19 cellular contexts compared by ENCODE assay signal in the genomic region with DNA sequence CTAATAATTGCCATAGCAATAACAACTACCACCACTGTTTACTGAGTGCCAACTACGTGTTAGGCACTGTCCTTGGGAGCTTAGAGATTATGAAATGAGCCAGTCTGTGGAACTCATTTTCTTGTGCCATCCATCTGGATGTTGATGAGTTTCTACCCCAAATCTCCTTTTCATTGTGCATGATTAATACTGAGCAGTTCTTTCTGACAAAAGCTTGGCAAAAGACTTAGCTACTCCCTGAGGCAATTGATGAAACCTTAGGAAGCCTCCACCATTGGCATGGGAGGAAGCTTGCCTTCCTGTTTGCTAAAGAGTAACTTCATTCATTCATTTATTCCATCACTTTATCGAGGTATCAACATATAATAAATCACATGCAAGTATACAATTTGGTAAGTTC. TPM values are rescaled to one million over a fixed set of nuclear protein-coding genes. Genes with fewer than 3 reads are reported as not detected.
DNase-seq lines count a peak whose midpoint lies in the region; ATAC-seq and TF ChIP-seq lines count a peak whose summit lies in the region.
"Had no signal": no experiment of that assay in that cellular context is flagged by ENCODE, and none has a peak within 500 bp of the region (broad histone marks: within the 10 kb centered on the region; RNA-seq: fewer than 3 reads in every experiment).

No MANE protein-coding gene starts in this region.

- H3K9me3 Mint-ChIP-seq in activated CD8-positive, alpha-beta T cell treated with anti-CD3 and anti-CD28 coated beads for 36 hours: no peaks in the 10 kb centered on the region
- H3K9me3 Mint-ChIP-seq: activated B cell treated with CpG ODN at 0.5 μM for 24 hours; CD8-positive, alpha-beta T cell; IgD-negative memory B cell; nephron progenitor cell; type B pancreatic cell had no signal

- DNase-seq in EH (ENCODE audit: low read depth) (peak; percentile 45), RWPE2 (ENCODE audit: low spot score) (no peak), esophagus squamous epithelium (lab: John Stamatoyannopoulos, UW) (no peak), trophoblast cell (no peak), SW 1271 (lab: John Stamatoyannopoulos, UW) (no peak), anterior cingulate cortex (lab: John Stamatoyannopoulos, UW) (no peak)
- DNase-seq in activated CD8-positive, alpha-beta T cell treated with anti-CD3 and anti-CD28 coated beads for 36 hours: no peak
- DNase-seq: activated B cell treated with CpG ODN at 0.5 μM for 24 hours; activated CD8-positive, alpha-beta memory T cell treated with anti-CD3 and anti-CD28 coated beads for 24 hours; CD8-positive, alpha-beta T cell; DMS79 treated with DMSO at 0.1 percent for 48 hours; effector memory CD4-positive, alpha-beta T cell; NCI-H2081; NCI-H510A treated with DMSO at 0.1 percent for 48 hours; nephron progenitor cell; T-helper 2 cell had no signal

- no peak for TF ChIP-seq POLR2A in esophagus squamous epithelium (IDR thresholded peaks at IDR 0.05)

- CTCF ChIA-PET in activated CD8-positive, alpha-beta T cell treated with anti-CD3 and anti-CD28 coated beads for 36 hours (lab: Charles Lee): no interaction called here

- H3K9me3 ChIP-seq in RWPE2 (ENCODE audit: severe bottlenecking) (no peaks in the 10 kb centered on the region), esophagus squamous epithelium (no peaks in the 10 kb centered on the region), trophoblast cell (ENCODE audit: insufficient read depth, low read depth, low read length) (no peaks in the 10 kb centered on the region)

- no peak overlapping the region for H2BK12ac ChIP-seq in trophoblast cell (ENCODE audit: low read length)

- intact Hi-C loops in esophagus squamous epithelium (cut with DNase I): no loop called here
- intact Hi-C loops in activated CD8-positive, alpha-beta T cell treated with anti-CD3 and anti-CD28 coated beads for 36 hours (cut with micrococcal nuclease): no loop called here

- H3K23ac ChIP-seq in trophoblast cell (ENCODE audit: low read length): no peak overlapping the region

- H2AFZ ChIP-seq in trophoblast cell (ENCODE audit: insufficient read depth, low read length, poor library complexity): no peak overlapping the region

- no peak overlapping the region for H3K18ac ChIP-seq in trophoblast cell (ENCODE audit: low read length)

- peak overlapping the region; percentile 77 for H3K27ac ChIP-seq in RWPE2 (ENCODE audit: poor library complexity, severe bottlenecking)
- peak overlapping the region in 3 of 4 donors; percentile 54 to 82 (median 60) for H3K27ac ChIP-seq in esophagus squamous epithelium
- H3K27ac ChIP-seq in trophoblast cell (ENCODE audit: low read depth, low read length): no peak overlapping the region

- no peak overlapping the region for H4K8ac ChIP-seq in trophoblast cell (ENCODE audit: low read depth, low read length)

- no peaks in the 10 kb centered on the region for H3K36me3 Mint-ChIP-seq in activated CD8-positive, alpha-beta T cell treated with anti-CD3 and anti-CD28 coated beads for 36 hours (ENCODE audit: low read depth)
- H3K36me3 Mint-ChIP-seq: CD8-positive, alpha-beta T cell had no signal

- no peak overlapping the region for H2BK5ac ChIP-seq in trophoblast cell (ENCODE audit: low read depth, low read length, poor library complexity)

- H3K4ac ChIP-seq in trophoblast cell (ENCODE audit: low read depth, low read length): peak overlapping the region; percentile 2

- peaks cover 1% of the 10 kb centered on the region for H3K79me2 ChIP-seq in trophoblast cell (ENCODE audit: control insufficient read depth, insufficient read depth, low read length, poor library complexity)

- peaks cover 67% of the 10 kb centered on the region for H3K4me1 ChIP-seq in RWPE2 (ENCODE audit: insufficient read depth, poor library complexity, severe bottlenecking)
- H3K4me1 ChIP-seq in esophagus squamous epithelium: peaks cover 24 to 64% (median 61%) of the 10 kb centered on the region in 3 donors
- peaks cover 22 to 32% of the 10 kb centered on the region in 2 experiments for H3K4me1 ChIP-seq in trophoblast cell (ENCODE audit: control insufficient read depth in 1 of 2, insufficient read depth in 2 of 2, low read length in 2 of 2)

- H3K79me1 ChIP-seq in trophoblast cell (ENCODE audit: low read length): peaks cover 17% of the 10 kb centered on the region

- H3K36me3 ChIP-seq in RWPE2 (ENCODE audit: low read depth): no peaks in the 10 kb centered on the region
- H3K36me3 ChIP-seq in esophagus squamous epithelium: no peaks in the 10 kb centered on the region
- peaks cover 0 to 7% of the 10 kb centered on the region in 2 experiments for H3K36me3 ChIP-seq in trophoblast cell (ENCODE audit: control insufficient read depth in 1 of 2, insufficient read depth in 2 of 2, low read length in 2 of 2)

- POLR2A ChIA-PET in activated CD8-positive, alpha-beta T cell treated with anti-CD3 and anti-CD28 coated beads for 36 hours (lab: Charles Lee): no interaction called here

- 0 out of 3 replicates have a peak, but pooled peaks have one; percentile 6 for ATAC-seq in RWPE2 (ENCODE audit: low read depth)
- ATAC-seq in HG02798 (IDR thresholded peaks at IDR 0.05; ENCODE audit: poor library complexity, unreplicated experiment): no peak
- ATAC-seq in activated CD8-positive, alpha-beta T cell treated with anti-CD3 and anti-CD28 coated beads for 36 hours: no peak
- ATAC-seq: CD8-positive, alpha-beta T cell had no signal

- 27 to 47% methylated on average over 2 of the region's 2 CpGs for WGBS in esophagus squamous epithelium, 2 donors
- no CpG with 5 or more reads among the region's 2 CpGs for WGBS in trophoblast cell (ENCODE audit: extremely low coverage, insufficient coverage, insufficient read length)

- no peak overlapping the region for H4K12ac ChIP-seq in trophoblast cell (ENCODE audit: low read depth, low read length)

- no peak overlapping the region for H2BK120ac ChIP-seq in trophoblast cell (ENCODE audit: insufficient read depth, low read length, poor library complexity)

- H3K9ac ChIP-seq in trophoblast cell (ENCODE audit: low read length): no peak overlapping the region

- TF ChIP-seq CTCF in RWPE2 (IDR thresholded peaks at IDR 0.05; ENCODE audit: poor library complexity, severe bottlenecking) (no peak), esophagus squamous epithelium (IDR thresholded peaks at IDR 0.05) (no peak)
- no peak for TF ChIP-seq CTCF in activated CD8-positive, alpha-beta T cell treated with anti-CD3 and anti-CD28 coated beads for 36 hours (IDR thresholded peaks at IDR 0.05)

- H3K4me1 Mint-ChIP-seq in activated CD8-positive, alpha-beta T cell treated with anti-CD3 and anti-CD28 coated beads for 36 hours (ENCODE audit: low read depth): no peaks in the 10 kb centered on the region
- H3K4me1 Mint-ChIP-seq: activated B cell treated with CpG ODN at 0.5 μM for 24 hours, IgD-negative memory B cell had no signal

- no peak overlapping the region for H2AK5ac ChIP-seq in trophoblast cell (ENCODE audit: low read length)

- H3K14ac ChIP-seq in trophoblast cell (ENCODE audit: low read length): no peak overlapping the region

- H3K4me3 ChIP-seq in RWPE2 (ENCODE audit: severe bottlenecking): no peak overlapping the region
- H3K4me3 ChIP-seq in esophagus squamous epithelium: no peak overlapping the region
- H3K4me3 ChIP-seq in trophoblast cell (ENCODE audit: low read depth, low read length): no peak overlapping the region

- no peak overlapping the region for H4K91ac ChIP-seq in trophoblast cell (ENCODE audit: low read depth, low read length)

- no peak overlapping the region for H3K4me2 ChIP-seq in trophoblast cell (ENCODE audit: low read length)

- no peak overlapping the region for H3K4me3 Mint-ChIP-seq in activated CD8-positive, alpha-beta T cell treated with anti-CD3 and anti-CD28 coated beads for 36 hours
- H3K4me3 Mint-ChIP-seq: activated B cell treated with CpG ODN at 0.5 μM for 24 hours; CD8-positive, alpha-beta T cell; IgD-negative memory B cell; nephron progenitor cell; type B pancreatic cell had no signal

- peaks cover 6% of the 10 kb centered on the region for H3K27me3 Mint-ChIP-seq in activated CD8-positive, alpha-beta T cell treated with anti-CD3 and anti-CD28 coated beads for 36 hours
- H3K27me3 Mint-ChIP-seq: IgD-negative memory B cell, type B pancreatic cell had no signal

- H3K27me3 ChIP-seq in RWPE2 (ENCODE audit: insufficient read depth, poor library complexity, severe bottlenecking) (no peaks in the 10 kb centered on the region), esophagus squamous epithelium (no peaks in the 10 kb centered on the region), trophoblast cell (ENCODE audit: insufficient read depth, low read length) (no peaks in the 10 kb centered on the region)

- H3K27ac Mint-ChIP-seq in activated CD8-positive, alpha-beta T cell treated with anti-CD3 and anti-CD28 coated beads for 36 hours: no peak overlapping the region
- H3K27ac Mint-ChIP-seq: activated B cell treated with CpG ODN at 0.5 μM for 24 hours; CD8-positive, alpha-beta T cell; IgD-negative memory B cell; nephron progenitor cell; type B pancreatic cell had no signal

RNA-seq across cellular contexts. Expression of a gene that starts 39.8 kb away (rescaled TPM):
- 10 to 100 TPM in 2 of 4 donors, 1 to 10 TPM in 2; 3.4 to 29.2 (median 12.6) TPM for total RNA-seq in esophagus squamous epithelium
- 24.6 and 25.1 TPM in 2 replicates for polyA plus RNA-seq in trophoblast cell (2013)
- total RNA-seq in activated CD8-positive, alpha-beta T cell treated with anti-CD3 and anti-CD28 coated beads for 36 hours: not detected
- total RNA-seq: CD8-positive, alpha-beta T cell had no signal

Comparison
In these comparisons a context has a peak if more than half of its experiments do, and no peak if none do; other contexts are left out.
1. RNA of a gene that starts 39.8 kb away (total RNA-seq): 3.4 to 29.2 TPM in esophagus squamous epithelium; not detected in activated CD8-positive, alpha-beta T cell treated with anti-CD3 and anti-CD28 coated beads for 36 hours; every median in the first group is over 4 times any median in the second.